In the genomic region with DNA sequence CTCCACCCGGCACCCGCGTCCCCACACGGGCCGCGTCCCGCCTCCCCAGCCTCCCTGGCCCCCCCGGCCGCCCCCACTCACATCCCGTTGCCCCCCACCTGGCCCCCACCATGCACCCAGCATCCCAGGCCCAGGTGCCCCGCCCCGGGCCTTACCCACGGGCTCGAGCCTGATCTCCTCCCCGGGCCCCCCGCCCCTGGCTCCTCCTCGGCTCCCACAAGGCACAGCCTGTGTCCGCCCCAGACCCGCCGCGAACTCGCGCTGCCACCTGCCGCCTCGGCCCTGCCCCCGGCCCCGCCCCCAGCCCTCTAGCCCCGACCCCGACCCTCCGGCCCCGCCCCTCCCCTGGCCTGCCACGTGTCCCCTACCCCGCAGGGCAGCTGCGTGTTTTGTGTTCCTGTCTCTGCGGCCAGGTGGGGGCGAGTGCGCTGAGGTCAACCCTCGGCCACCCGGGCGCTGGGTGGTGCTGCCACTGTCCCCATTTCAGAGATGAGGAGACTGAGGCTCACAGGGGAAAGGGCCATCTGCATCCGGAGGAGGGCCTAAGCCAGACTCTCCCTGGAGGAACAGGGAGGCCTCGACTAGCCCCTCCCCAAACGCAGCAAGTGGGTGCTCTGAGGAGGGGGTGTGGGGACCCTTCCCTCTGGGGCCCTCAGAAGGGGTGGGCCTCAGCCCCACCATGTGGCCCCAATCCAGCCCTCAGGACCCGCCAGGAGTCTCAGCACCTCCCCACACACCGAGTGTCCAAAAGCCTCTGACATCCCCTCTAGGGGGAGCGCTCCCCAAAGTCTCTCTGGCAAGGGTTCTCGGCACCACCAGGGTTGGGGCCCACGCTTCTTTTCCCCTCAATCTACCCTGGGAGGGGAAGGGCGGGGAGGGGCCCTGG, we compare ENCODE assay signal across 1 cellular context.
TF ChIP-seq lines count a peak whose summit lies in the region.

No MANE protein-coding gene starts in this region.

TF ChIP-seq in HepG2, 621 proteins besides CTCF, POLR2A, EP300 and RAD21 (continued from another document and continues in another):
- TF ChIP-seq, protein P1, sequence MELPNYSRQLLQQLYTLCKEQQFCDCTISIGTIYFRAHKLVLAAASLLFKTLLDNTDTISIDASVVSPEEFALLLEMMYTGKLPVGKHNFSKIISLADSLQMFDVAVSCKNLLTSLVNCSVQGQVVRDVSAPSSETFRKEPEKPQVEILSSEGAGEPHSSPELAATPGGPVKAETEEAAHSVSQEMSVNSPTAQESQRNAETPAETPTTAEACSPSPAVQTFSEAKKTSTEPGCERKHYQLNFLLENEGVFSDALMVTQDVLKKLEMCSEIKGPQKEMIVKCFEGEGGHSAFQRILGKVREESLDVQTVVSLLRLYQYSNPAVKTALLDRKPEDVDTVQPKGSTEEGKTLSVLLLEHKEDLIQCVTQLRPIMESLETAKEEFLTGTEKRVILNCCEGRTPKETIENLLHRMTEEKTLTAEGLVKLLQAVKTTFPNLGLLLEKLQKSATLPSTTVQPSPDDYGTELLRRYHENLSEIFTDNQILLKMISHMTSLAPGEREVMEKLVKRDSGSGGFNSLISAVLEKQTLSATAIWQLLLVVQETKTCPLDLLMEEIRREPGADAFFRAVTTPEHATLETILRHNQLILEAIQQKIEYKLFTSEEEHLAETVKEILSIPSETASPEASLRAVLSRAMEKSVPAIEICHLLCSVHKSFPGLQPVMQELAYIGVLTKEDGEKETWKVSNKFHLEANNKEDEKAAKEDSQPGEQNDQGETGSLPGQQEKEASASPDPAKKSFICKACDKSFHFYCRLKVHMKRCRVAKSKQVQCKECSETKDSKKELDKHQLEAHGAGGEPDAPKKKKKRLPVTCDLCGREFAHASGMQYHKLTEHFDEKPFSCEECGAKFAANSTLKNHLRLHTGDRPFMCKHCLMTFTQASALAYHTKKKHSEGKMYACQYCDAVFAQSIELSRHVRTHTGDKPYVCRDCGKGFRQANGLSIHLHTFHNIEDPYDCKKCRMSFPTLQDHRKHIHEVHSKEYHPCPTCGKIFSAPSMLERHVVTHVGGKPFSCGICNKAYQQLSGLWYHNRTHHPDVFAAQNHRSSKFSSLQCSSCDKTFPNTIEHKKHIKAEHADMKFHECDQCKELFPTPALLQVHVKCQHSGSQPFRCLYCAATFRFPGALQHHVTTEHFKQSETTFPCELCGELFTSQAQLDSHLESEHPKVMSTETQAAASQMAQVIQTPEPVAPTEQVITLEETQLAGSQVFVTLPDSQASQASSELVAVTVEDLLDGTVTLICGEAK (IDR thresholded peaks at IDR 0.05) = no peak
- TF ChIP-seq, protein P1 (CRISPR knock-in tag; IDR thresholded peaks at IDR 0.05) = no peak
- TF ChIP-seq ELF4 (CRISPR knock-in tag; IDR thresholded peaks at IDR 0.05; ENCODE audit: borderline replicate concordance) (no peak), ZNF136 (CRISPR knock-in tag; IDR thresholded peaks at IDR 0.05; ENCODE audit: low read depth) (no peak), NR1H2 (CRISPR knock-in tag; IDR thresholded peaks at IDR 0.05; ENCODE audit: borderline replicate concordance, low read depth) (no peak), MED13 (CRISPR knock-in tag; IDR thresholded peaks at IDR 0.05) (no peak), MIER3 (CRISPR knock-in tag; IDR thresholded peaks at IDR 0.05; ENCODE audit: borderline replicate concordance) (no peak), CENPX (CRISPR knock-in tag; IDR thresholded peaks at IDR 0.05) (no peak), ZNF431 (CRISPR knock-in tag; IDR thresholded peaks at IDR 0.05; ENCODE audit: borderline replicate concordance, low read depth) (no peak), ZNF558 (CRISPR knock-in tag; IDR thresholded peaks at IDR 0.05; ENCODE audit: borderline replicate concordance) (no peak), BCL6 (CRISPR knock-in tag; IDR thresholded peaks at IDR 0.05) (no peak), ZNF556 (CRISPR knock-in tag; IDR thresholded peaks at IDR 0.05; ENCODE audit: borderline replicate concordance) (no peak), ZNF24 (IDR thresholded peaks at IDR 0.05) (no peak), GATAD1 (CRISPR knock-in tag; IDR thresholded peaks at IDR 0.05) (no peak), SRSF1 (optimal IDR thresholded peaks at IDR 0.05; ENCODE audit: low read depth, low read length) (no peak), MIER2 (CRISPR knock-in tag; IDR thresholded peaks at IDR 0.05) (peak; percentile 24; the same call in 1 of the 2 replicates), TCF7 (IDR thresholded peaks at IDR 0.05; ENCODE audit: low read depth) (no peak), MBD4 (IDR thresholded peaks at IDR 0.05; ENCODE audit: borderline replicate concordance, low read length) (no peak), ZNF274 (CRISPR knock-in tag; IDR thresholded peaks at IDR 0.05) (no peak), HOXA9 (CRISPR knock-in tag; IDR thresholded peaks at IDR 0.05; ENCODE audit: borderline replicate concordance) (no peak), ZMYM2 (CRISPR knock-in tag; IDR thresholded peaks at IDR 0.05) (peak; percentile 88), IRF2 (CRISPR knock-in tag; IDR thresholded peaks at IDR 0.05) (no peak), ZNF234 (CRISPR knock-in tag; conservative IDR thresholded peaks at IDR 0.05) (no peak), SIN3A (IDR thresholded peaks at IDR 0.05; ENCODE audit: borderline replicate concordance, low read depth, low read length) (peak; percentile 54; the same call in 1 of the 2 replicates), HDAC6 (IDR thresholded peaks at IDR 0.05; ENCODE audit: low read depth, low read length) (no peak), ZNF256 (CRISPR knock-in tag; conservative IDR thresholded peaks at IDR 0.05) (0 out of 2 replicates have a peak, but pooled peaks have one; percentile 11), PHF21A (CRISPR knock-in tag; IDR thresholded peaks at IDR 0.05) (no peak), EEA1 (CRISPR knock-in tag; IDR thresholded peaks at IDR 0.05; ENCODE audit: borderline replicate concordance) (no peak), ZNF883 (CRISPR knock-in tag; IDR thresholded peaks at IDR 0.05; ENCODE audit: not compliant biosample characterization) (peak; percentile 8), HNF4A (CRISPR knock-in tag; IDR thresholded peaks at IDR 0.05) (peak; percentile 19; the same call in 1 of the 2 replicates), RXRB (CRISPR knock-in tag; IDR thresholded peaks at IDR 0.05; ENCODE audit: borderline replicate concordance) (no peak)
- TF ChIP-seq, protein P2, sequence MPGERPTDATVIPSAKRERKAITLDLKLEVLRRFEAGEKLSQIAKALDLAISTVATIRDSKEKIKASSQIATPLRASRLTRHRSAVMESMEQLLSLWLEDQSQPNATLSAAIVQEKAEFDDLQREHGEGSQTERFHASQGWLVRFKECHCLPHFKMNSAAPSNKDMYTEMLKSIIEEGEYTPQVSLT (CRISPR knock-in tag; IDR thresholded peaks at IDR 0.05; ENCODE audit: borderline replicate concordance, low read depth) = no peak
- TF ChIP-seq, protein P3, sequence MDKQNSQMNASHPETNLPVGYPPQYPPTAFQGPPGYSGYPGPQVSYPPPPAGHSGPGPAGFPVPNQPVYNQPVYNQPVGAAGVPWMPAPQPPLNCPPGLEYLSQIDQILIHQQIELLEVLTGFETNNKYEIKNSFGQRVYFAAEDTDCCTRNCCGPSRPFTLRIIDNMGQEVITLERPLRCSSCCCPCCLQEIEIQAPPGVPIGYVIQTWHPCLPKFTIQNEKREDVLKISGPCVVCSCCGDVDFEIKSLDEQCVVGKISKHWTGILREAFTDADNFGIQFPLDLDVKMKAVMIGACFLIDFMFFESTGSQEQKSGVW (CRISPR knock-in tag; IDR thresholded peaks at IDR 0.05; ENCODE audit: borderline replicate concordance) = no peak
- TF ChIP-seq, protein P4, sequence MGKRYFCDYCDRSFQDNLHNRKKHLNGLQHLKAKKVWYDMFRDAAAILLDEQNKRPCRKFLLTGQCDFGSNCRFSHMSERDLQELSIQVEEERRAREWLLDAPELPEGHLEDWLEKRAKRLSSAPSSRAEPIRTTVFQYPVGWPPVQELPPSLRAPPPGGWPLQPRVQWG (CRISPR knock-in tag; IDR thresholded peaks at IDR 0.05; ENCODE audit: borderline replicate concordance, low read depth) = no peak
- TF ChIP-seq, protein P5, sequence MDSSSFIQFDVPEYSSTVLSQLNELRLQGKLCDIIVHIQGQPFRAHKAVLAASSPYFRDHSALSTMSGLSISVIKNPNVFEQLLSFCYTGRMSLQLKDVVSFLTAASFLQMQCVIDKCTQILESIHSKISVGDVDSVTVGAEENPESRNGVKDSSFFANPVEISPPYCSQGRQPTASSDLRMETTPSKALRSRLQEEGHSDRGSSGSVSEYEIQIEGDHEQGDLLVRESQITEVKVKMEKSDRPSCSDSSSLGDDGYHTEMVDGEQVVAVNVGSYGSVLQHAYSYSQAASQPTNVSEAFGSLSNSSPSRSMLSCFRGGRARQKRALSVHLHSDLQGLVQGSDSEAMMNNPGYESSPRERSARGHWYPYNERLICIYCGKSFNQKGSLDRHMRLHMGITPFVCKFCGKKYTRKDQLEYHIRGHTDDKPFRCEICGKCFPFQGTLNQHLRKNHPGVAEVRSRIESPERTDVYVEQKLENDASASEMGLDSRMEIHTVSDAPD (CRISPR knock-in tag; IDR thresholded peaks at IDR 0.05) = no peak
- TF ChIP-seq, protein P6, sequence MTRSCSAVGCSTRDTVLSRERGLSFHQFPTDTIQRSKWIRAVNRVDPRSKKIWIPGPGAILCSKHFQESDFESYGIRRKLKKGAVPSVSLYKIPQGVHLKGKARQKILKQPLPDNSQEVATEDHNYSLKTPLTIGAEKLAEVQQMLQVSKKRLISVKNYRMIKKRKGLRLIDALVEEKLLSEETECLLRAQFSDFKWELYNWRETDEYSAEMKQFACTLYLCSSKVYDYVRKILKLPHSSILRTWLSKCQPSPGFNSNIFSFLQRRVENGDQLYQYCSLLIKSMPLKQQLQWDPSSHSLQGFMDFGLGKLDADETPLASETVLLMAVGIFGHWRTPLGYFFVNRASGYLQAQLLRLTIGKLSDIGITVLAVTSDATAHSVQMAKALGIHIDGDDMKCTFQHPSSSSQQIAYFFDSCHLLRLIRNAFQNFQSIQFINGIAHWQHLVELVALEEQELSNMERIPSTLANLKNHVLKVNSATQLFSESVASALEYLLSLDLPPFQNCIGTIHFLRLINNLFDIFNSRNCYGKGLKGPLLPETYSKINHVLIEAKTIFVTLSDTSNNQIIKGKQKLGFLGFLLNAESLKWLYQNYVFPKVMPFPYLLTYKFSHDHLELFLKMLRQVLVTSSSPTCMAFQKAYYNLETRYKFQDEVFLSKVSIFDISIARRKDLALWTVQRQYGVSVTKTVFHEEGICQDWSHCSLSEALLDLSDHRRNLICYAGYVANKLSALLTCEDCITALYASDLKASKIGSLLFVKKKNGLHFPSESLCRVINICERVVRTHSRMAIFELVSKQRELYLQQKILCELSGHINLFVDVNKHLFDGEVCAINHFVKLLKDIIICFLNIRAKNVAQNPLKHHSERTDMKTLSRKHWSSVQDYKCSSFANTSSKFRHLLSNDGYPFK (CRISPR knock-in tag; IDR thresholded peaks at IDR 0.05; ENCODE audit: borderline replicate concordance) = no peak
- TF ChIP-seq, protein P7, sequence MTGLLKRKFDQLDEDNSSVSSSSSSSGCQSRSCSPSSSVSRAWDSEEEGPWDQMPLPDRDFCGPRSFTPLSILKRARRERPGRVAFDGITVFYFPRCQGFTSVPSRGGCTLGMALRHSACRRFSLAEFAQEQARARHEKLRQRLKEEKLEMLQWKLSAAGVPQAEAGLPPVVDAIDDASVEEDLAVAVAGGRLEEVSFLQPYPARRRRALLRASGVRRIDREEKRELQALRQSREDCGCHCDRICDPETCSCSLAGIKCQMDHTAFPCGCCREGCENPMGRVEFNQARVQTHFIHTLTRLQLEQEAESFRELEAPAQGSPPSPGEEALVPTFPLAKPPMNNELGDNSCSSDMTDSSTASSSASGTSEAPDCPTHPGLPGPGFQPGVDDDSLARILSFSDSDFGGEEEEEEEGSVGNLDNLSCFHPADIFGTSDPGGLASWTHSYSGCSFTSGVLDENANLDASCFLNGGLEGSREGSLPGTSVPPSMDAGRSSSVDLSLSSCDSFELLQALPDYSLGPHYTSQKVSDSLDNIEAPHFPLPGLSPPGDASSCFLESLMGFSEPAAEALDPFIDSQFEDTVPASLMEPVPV (CRISPR knock-in tag; IDR thresholded peaks at IDR 0.05) = no peak
- TF ChIP-seq, protein P8, sequence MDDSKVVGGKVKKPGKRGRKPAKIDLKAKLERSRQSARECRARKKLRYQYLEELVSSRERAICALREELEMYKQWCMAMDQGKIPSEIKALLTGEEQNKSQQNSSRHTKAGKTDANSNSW (CRISPR knock-in tag; IDR thresholded peaks at IDR 0.05; ENCODE audit: borderline replicate concordance) = no peak
- TF ChIP-seq, protein P9, sequence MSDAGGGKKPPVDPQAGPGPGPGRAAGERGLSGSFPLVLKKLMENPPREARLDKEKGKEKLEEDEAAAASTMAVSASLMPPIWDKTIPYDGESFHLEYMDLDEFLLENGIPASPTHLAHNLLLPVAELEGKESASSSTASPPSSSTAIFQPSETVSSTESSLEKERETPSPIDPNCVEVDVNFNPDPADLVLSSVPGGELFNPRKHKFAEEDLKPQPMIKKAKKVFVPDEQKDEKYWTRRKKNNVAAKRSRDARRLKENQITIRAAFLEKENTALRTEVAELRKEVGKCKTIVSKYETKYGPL (CRISPR knock-in tag; IDR thresholded peaks at IDR 0.05) = no peak
- TF ChIP-seq, protein P10, sequence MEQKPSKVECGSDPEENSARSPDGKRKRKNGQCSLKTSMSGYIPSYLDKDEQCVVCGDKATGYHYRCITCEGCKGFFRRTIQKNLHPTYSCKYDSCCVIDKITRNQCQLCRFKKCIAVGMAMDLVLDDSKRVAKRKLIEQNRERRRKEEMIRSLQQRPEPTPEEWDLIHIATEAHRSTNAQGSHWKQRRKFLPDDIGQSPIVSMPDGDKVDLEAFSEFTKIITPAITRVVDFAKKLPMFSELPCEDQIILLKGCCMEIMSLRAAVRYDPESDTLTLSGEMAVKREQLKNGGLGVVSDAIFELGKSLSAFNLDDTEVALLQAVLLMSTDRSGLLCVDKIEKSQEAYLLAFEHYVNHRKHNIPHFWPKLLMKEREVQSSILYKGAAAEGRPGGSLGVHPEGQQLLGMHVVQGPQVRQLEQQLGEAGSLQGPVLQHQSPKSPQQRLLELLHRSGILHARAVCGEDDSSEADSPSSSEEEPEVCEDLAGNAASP (CRISPR knock-in tag; IDR thresholded peaks at IDR 0.05; ENCODE audit: borderline replicate concordance) = no peak
